In genomic region chr6:88166901-88167624, GRCh38 we compare ENCODE assay signal across 8 cellular contexts. TPM values are rescaled to one million over a fixed set of nuclear protein-coding genes. Genes with fewer than 3 reads are reported as not detected.
A peak's percentile ranks its signal among the peaks of the same experiment; 100 is the strongest.
DNase-seq lines count a peak whose midpoint lies in the region; ATAC-seq and TF ChIP-seq lines count a peak whose summit lies in the region.

No MANE protein-coding gene starts in this region.

- 2 to 5% methylated on average over 29 to 52 of the region's 81 CpGs for WGBS in lower leg skin, 2 donors
- 4% methylated on average over 58 to 66 of the region's 81 CpGs for WGBS in tibial nerve, 2 donors

- DNase-seq in CD8-positive, alpha-beta T cell, result no peak
- peak; percentile 40 for DNase-seq in astrocyte of the hippocampus (ENCODE audit: low read depth, low spot score)
- no peak for DNase-seq in lower leg skin (ENCODE audit: low spot score in 2 of 2)
- DNase-seq in tibial nerve (ENCODE audit: low spot score in 2 of 2), result no peak
- DNase-seq in stimulated activated naive CD4-positive, alpha-beta T cell treated with Interleukin-2 at 50 U/mL for 16 hours (lab: John Stamatoyannopoulos, UW), result no peak
- no peak for DNase-seq in NCI-H1092 treated with DMSO at 0.1 percent for 48 hours (lab: John Stamatoyannopoulos, UW)

- no peak overlapping the region for H3K27ac Mint-ChIP-seq in CD8-positive, alpha-beta T cell

- CTCF ChIA-PET in CD8-positive, alpha-beta T cell (lab: Charles Lee), result no interaction called here

- no peaks in the 10 kb centered on the region for H3K36me3 ChIP-seq in CD8-positive, alpha-beta T cell (ENCODE audit: insufficient read depth, low read length)
- H3K36me3 ChIP-seq in tibial nerve, result no peaks in the 10 kb centered on the region

- H3K9me3 Mint-ChIP-seq in CD8-positive, alpha-beta T cell, result no peaks in the 10 kb centered on the region

- TF ChIP-seq CTCF in CD8-positive, alpha-beta T cell (IDR thresholded peaks at IDR 0.05), result no peak
- TF ChIP-seq CTCF in lower leg skin (IDR thresholded peaks at IDR 0.05) (no peak), tibial nerve (IDR thresholded peaks at IDR 0.05) (no peak)

- H3K27me3 ChIP-seq in CD8-positive, alpha-beta T cell (ENCODE audit: insufficient read depth, low read length), result peaks cover 8% of the 10 kb centered on the region
- peaks cover 0 to 32% of the 10 kb centered on the region in 2 donors for H3K27me3 ChIP-seq in tibial nerve

- H3K27me3 Mint-ChIP-seq in CD8-positive, alpha-beta T cell (ENCODE audit: low read depth), result peaks cover 57% of the 10 kb centered on the region

- peak overlapping the region; percentile 65 for H3K4me3 Mint-ChIP-seq in CD8-positive, alpha-beta T cell

- intact Hi-C loops in CD8-positive, alpha-beta T cell (cut with DNase I, micrococcal nuclease), result no loop called here
- intact Hi-C loops in lower leg skin (cut with DNase I; ENCODE audit: low total_unique reads), result no loop called here

- no peak overlapping the region for H3K27ac ChIP-seq in CD8-positive, alpha-beta T cell (ENCODE audit: low read depth, low read length)
- H3K27ac ChIP-seq in tibial nerve, result peak overlapping the region in 3 of 4 donors; percentile 29 to 78 (median 34)

- H3K4me3 ChIP-seq in CD8-positive, alpha-beta T cell (ENCODE audit: low read depth, low read length), result no peak overlapping the region
- peak overlapping the region; percentile 51 for H3K4me3 ChIP-seq in lower leg skin (ENCODE audit: low read depth, poor library complexity, severe bottlenecking)
- H3K4me3 ChIP-seq in tibial nerve, result peak overlapping the region; percentile 21 to 64 (median 44)

- H3K4me1 Mint-ChIP-seq in CD8-positive, alpha-beta T cell (ENCODE audit: low read depth), result peaks cover 15% of the 10 kb centered on the region

- no peaks in the 10 kb centered on the region for H3K9me3 ChIP-seq in CD8-positive, alpha-beta T cell (ENCODE audit: low read length)
- no peaks in the 10 kb centered on the region for H3K9me3 ChIP-seq in tibial nerve

- no peak for TF ChIP-seq POLR2A in lower leg skin (IDR thresholded peaks at IDR 0.05)
- TF ChIP-seq POLR2A in tibial nerve (IDR thresholded peaks at IDR 0.05), result no peak

- no peaks in the 10 kb centered on the region for H3K36me3 Mint-ChIP-seq in CD8-positive, alpha-beta T cell

- H3K4me1 ChIP-seq in CD8-positive, alpha-beta T cell (ENCODE audit: insufficient read depth, low read length), result no peaks in the 10 kb centered on the region
- peaks cover 0 to 23% (median 6%) of the 10 kb centered on the region in 4 donors for H3K4me1 ChIP-seq in tibial nerve

- no peak for ATAC-seq in CD8-positive, alpha-beta T cell
- peak; percentile 11 for ATAC-seq in GM19351 (IDR thresholded peaks at IDR 0.05; ENCODE audit: unreplicated experiment)
- ATAC-seq in HG03378 (IDR thresholded peaks at IDR 0.05; ENCODE audit: unreplicated experiment), result peak; percentile 28

- POLR2A ChIA-PET in CD8-positive, alpha-beta T cell (lab: Charles Lee), result no interaction called here

- TF ChIP-seq EP300 in tibial nerve (IDR thresholded peaks at IDR 0.05), result no peak

RNA-seq across cellular contexts. Expression of gene CNR1, which starts 0.9 kb away (rescaled TPM):
- not detected for total RNA-seq in CD8-positive, alpha-beta T cell
- total RNA-seq in lower leg skin, result 10 to 100 TPM in 1 of 4 donors, 1 to 10 TPM in 3; 2.6 to 17.7 (median 5.0) TPM
- total RNA-seq in tibial nerve, result 10 to 100 TPM; 10.7 to 35.7 (median 14.4) TPM
